8 cellular contexts compared by ENCODE assay signal in the genomic region with DNA sequence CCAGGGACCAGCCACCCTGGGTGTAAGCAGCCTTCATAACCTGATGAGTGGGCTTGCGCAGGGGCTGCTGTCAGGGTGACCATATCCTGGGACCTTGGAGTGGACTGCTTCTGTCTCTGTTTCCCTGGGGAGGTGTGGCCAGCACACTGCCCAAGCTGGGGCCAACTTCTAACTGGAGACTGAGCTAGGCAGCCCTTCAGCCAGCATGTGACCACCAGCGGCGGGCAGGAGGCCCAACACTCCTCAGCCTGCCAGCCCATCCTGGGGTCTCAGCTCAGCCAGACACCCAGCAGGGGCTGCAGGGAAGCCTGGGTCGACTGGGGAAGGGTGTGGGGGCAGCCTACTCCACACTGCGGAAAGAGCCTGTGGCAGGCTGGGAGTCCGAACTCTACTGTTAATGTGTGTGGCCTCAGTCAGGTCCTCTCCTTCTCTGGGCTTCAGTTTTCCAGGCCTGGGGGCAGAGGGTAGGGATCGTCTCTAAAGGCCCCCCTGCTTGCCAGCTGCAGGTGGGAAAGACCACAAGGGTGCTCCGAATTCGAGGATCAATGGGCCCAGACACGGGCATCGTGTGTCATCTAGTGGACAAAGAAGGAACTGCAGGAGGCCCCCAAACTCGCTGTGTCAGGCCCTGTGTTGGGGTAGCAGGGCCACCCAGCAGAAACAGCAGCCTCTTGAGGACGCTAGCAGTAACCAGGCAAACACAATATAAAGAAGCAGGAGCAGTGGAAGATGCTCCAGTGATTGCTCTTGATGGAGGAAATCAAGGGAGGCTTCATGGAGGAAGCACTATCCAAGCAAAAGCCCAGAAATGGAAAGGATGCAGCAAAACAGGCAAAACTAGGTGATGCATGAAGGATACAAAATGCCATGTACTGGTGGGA. TPM values are rescaled to one million over a fixed set of nuclear protein-coding genes. Genes with fewer than 3 reads are reported as not detected.
DNase-seq lines count a peak whose midpoint lies in the region; ATAC-seq and TF ChIP-seq lines count a peak whose summit lies in the region.

No MANE protein-coding gene starts in this region.

- ATAC-seq in HG03460 (IDR thresholded peaks at IDR 0.05; ENCODE audit: unreplicated experiment) (peak; percentile 50), gastrocnemius medialis (peak; percentile 20 to 40), GM21367 (IDR thresholded peaks at IDR 0.05; ENCODE audit: unreplicated experiment) (no peak)

- peak overlapping the region; percentile 94 to 99 (median 97) for H3K27ac ChIP-seq in gastrocnemius medialis

- H3K27me3 ChIP-seq in gastrocnemius medialis: no peaks in the 10 kb centered on the region

- DNase-seq in EL: peak; percentile 67
- DNase-seq in SK-N-DZ (ENCODE audit: low spot score): peak; percentile 70
- DNase-seq in activated naive CD4-positive, alpha-beta T cell (lab: John Stamatoyannopoulos, UW): peak; percentile 14 to 51 (median 46)
- DNase-seq in cardiac septum (ENCODE audit: low spot score): peak; percentile 85
- DNase-seq in gastrocnemius medialis: peak in 1 of 2 donors; percentile 70
- DNase-seq in GOT3 (lab: John Stamatoyannopoulos, UW): no peak

- no peaks in the 10 kb centered on the region for H3K9me3 ChIP-seq in gastrocnemius medialis

- TF ChIP-seq CTCF in gastrocnemius medialis (IDR thresholded peaks at IDR 0.05 in 4 of 5, conservative IDR thresholded peaks at IDR 0.05 in 1 of 5): peak; percentile 99 to 100 (median 100)

- intact Hi-C loops in cardiac septum (cut with DNase I): loop anchor here (1.0 to 5.0 kb wide), 2 partner anchors 19 to 220 kb away; a partner anchor contains a TSS
- intact Hi-C loops in gastrocnemius medialis (cut with DNase I; ENCODE audit: low total_unique reads): loop anchor here (1.0 kb wide), 1 partner anchor 19 kb away; no protein-coding TSS in a partner anchor

- TF ChIP-seq POLR2A in gastrocnemius medialis (IDR thresholded peaks at IDR 0.05): no peak

- H3K4me3 ChIP-seq in gastrocnemius medialis: no peak overlapping the region

- peaks cover 15 to 45% of the 10 kb centered on the region in 2 donors for H3K4me1 ChIP-seq in gastrocnemius medialis

- in situ Hi-C loops in gastrocnemius medialis (cut with MboI; ENCODE audit: low sequenced_read_pairs in 4 of 4): no loop called here

- no peaks in the 10 kb centered on the region for H3K36me3 ChIP-seq in gastrocnemius medialis

RNA-seq across cellular contexts. Expression of a gene that starts 2.0 kb away (rescaled TPM):
- 0.24 and 1.3 TPM in 2 replicates for polyA plus RNA-seq in SK-N-DZ (2014; cell fraction: cytosol; rRNA removed)
- 0.39 and 2.1 TPM in 2 replicates for polyA plus RNA-seq in SK-N-DZ (2014; cell fraction: nucleus; rRNA removed)
- total RNA-seq in cardiac septum (15.3 TPM), gastrocnemius medialis (10 to 100 TPM in 3 of 4 donors, 1 to 10 TPM in 1; 3.8 to 20.3 (median 13.1) TPM)

RNA-seq across cellular contexts. Expression of a gene that starts 7.0 kb away (rescaled TPM):
- polyA plus RNA-seq in SK-N-DZ (2014; cell fraction: cytosol; rRNA removed): 2.7 and 3.3 TPM in 2 replicates
- polyA plus RNA-seq in SK-N-DZ (2014; cell fraction: nucleus; rRNA removed): 1.7 and 6.5 TPM in 2 replicates
- total RNA-seq in cardiac septum (8,054 TPM), gastrocnemius medialis (over 10,000 TPM in 1 of 4 donors, 1,000 to 10,000 TPM in 3; 5,017 to 11,453 (median 7,253) TPM)

RNA-seq across cellular contexts. Expression of a gene that starts 8.5 kb away (rescaled TPM):
- polyA plus RNA-seq in SK-N-DZ (2014; cell fraction: cytosol; rRNA removed): 28.0 and 49.3 TPM in 2 replicates
- polyA plus RNA-seq in SK-N-DZ (2014; cell fraction: nucleus; rRNA removed): 168 and 213 TPM in 2 replicates
- 59.1 TPM for total RNA-seq in cardiac septum
- 10 to 100 TPM; 19.2 to 38.3 (median 25.0) TPM for total RNA-seq in gastrocnemius medialis

RNA-seq across cellular contexts. Expression of a gene that starts 36.4 kb away (rescaled TPM):
- 10.7 and 14.5 TPM in 2 replicates for polyA plus RNA-seq in SK-N-DZ (2014; cell fraction: cytosol; rRNA removed)
- polyA plus RNA-seq in SK-N-DZ (2014; cell fraction: nucleus; rRNA removed): 17.0 and 33.1 TPM in 2 replicates
- total RNA-seq in cardiac septum: 17.5 TPM
- 10 to 100 TPM in 1 of 4 donors, 1 to 10 TPM in 3; 3.1 to 11.4 (median 6.8) TPM for total RNA-seq in gastrocnemius medialis

RNA-seq across cellular contexts. Expression of a gene that starts 37.1 kb away (rescaled TPM):
- 102 and 136 TPM in 2 replicates for polyA plus RNA-seq in SK-N-DZ (2014; cell fraction: cytosol; rRNA removed)
- polyA plus RNA-seq in SK-N-DZ (2014; cell fraction: nucleus; rRNA removed): 158 and 180 TPM in 2 replicates
- total RNA-seq in cardiac septum (53.0 TPM), gastrocnemius medialis (10 to 100 TPM; 69.8 to 88.2 (median 76.5) TPM)
